Comparison of ENCODE assay signal across 9 cellular contexts in genomic region chr2:6493669-6494068, GRCh38.
"Had no signal": no experiment of that assay in that cellular context is flagged by ENCODE, and none has a peak within 500 bp of the region (broad histone marks: within the 10 kb centered on the region; RNA-seq: fewer than 3 reads in every experiment).

No MANE protein-coding gene starts in this region.

- H3K9me3 ChIP-seq: HAP-1 had no signal

- H3K27ac ChIP-seq: GM23248 had no signal

- FAIRE-seq: HTR-8/SVneo, K562 had no signal

- H3K36me3 ChIP-seq: HAP-1 had no signal

- DNase-seq: GM23248, GOT3, H7, HFFc6, IMR-90 had no signal

- H3K4me1 ChIP-seq: HAP-1 had no signal

- H3K4me3 ChIP-seq: GM23248, HAP-1, K562 had no signal

- ATAC-seq: HCT116, K562 had no signal
